ENCODE assay signal across 19 cellular contexts in genomic region chr9:124366476-124367220, GRCh38. TPM values are rescaled to one million over a fixed set of nuclear protein-coding genes. Genes with fewer than 3 reads are reported as not detected.
DNase-seq lines count a peak whose midpoint lies in the region; ATAC-seq, FAIRE-seq and TF ChIP-seq lines count a peak whose summit lies in the region.
"Had no signal": no experiment of that assay in that cellular context is flagged by ENCODE, and none has a peak within 500 bp of the region (broad histone marks: within the 10 kb centered on the region; RNA-seq: fewer than 3 reads in every experiment).

No MANE protein-coding gene starts in this region.

- peak overlapping the region; percentile 32 for H3K27ac Mint-ChIP-seq in Calu3 (ENCODE audit: unreplicated experiment)
- H3K27ac Mint-ChIP-seq: activated CD4-positive, alpha-beta T cell treated with anti-CD3 and anti-CD28 coated beads, Interleukin-2, amount 10 ng/mL, durations not matched to agents 7 days and 5 days; activated T-helper 2 cell treated with anti-CD3 and anti-CD28 coated beads, Interferon-gamma antibody, Interleukin-2, Interleukin-4, amounts not matched to agents 10 μg/mL and 5 μg/mL and 100 μg/mL, durations not matched to agents 14 hours and 24 hours and 36 hours; T-helper 2 cell treated with Interferon-gamma antibody and Interleukin-4, amounts not matched to agents 5 μg/mL and 100 μg/mL, for 36 hours had no signal

- peaks cover 9% of the 10 kb centered on the region for H3K36me3 Mint-ChIP-seq in Calu3 (ENCODE audit: insufficient read depth, unreplicated experiment)

- no peak overlapping the region for H2AK9ac ChIP-seq in IMR-90 (replicated peaks; ENCODE audit: low read depth, low read length, poor library complexity)

- dilution Hi-C loops in IMR-90 (cut with HindIII; ENCODE audit: low sequenced_read_pairs, unreplicated experiment) = no loop called here

- H4K8ac ChIP-seq in IMR-90 (ENCODE audit: low read depth in 2 of 2, low read length in 2 of 2) = no peak overlapping the region

- no peak overlapping the region for H4K91ac ChIP-seq in IMR-90 (ENCODE audit: insufficient read depth, low read depth, low read length)

- H3K27me3 ChIP-seq in IMR-90 (ENCODE audit: control insufficient read depth, insufficient read depth, low read length) (no peaks in the 10 kb centered on the region), bronchial epithelial cell (ENCODE audit: control insufficient read depth, insufficient read depth, low read length) (no peaks in the 10 kb centered on the region), upper lobe of left lung (no peaks in the 10 kb centered on the region)
- H3K27me3 ChIP-seq: ovary, suprapubic skin had no signal

- H3K9me3 ChIP-seq in IMR-90 (ENCODE audit: control insufficient read depth, insufficient read depth, low read length) = no peaks in the 10 kb centered on the region
- H3K9me3 ChIP-seq in upper lobe of left lung = no peaks in the 10 kb centered on the region
- H3K9me3 ChIP-seq: ovary, suprapubic skin had no signal

- H3K9me3 Mint-ChIP-seq in Calu3 (ENCODE audit: low read depth, unreplicated experiment) = no peaks in the 10 kb centered on the region
- H3K9me3 Mint-ChIP-seq: activated CD4-positive, alpha-beta T cell treated with anti-CD3 and anti-CD28 coated beads, Interleukin-2, amount 10 ng/mL, durations not matched to agents 7 days and 5 days; activated T-helper 2 cell treated with anti-CD3 and anti-CD28 coated beads, Interferon-gamma antibody, Interleukin-2, Interleukin-4, amounts not matched to agents 10 μg/mL and 5 μg/mL and 100 μg/mL, durations not matched to agents 14 hours and 24 hours and 36 hours; brain; T-helper 2 cell treated with Interferon-gamma antibody and Interleukin-4, amounts not matched to agents 5 μg/mL and 100 μg/mL, for 36 hours had no signal

- H3K27ac ChIP-seq in IMR-90 (ENCODE audit: insufficient read depth, low read length) (no peak overlapping the region), upper lobe of left lung (no peak overlapping the region)
- H3K27ac ChIP-seq: C4-2B, ovary, suprapubic skin had no signal

- no peak overlapping the region for H2AFZ ChIP-seq in IMR-90 (replicated peaks; ENCODE audit: low read length, poor library complexity)

- no peak overlapping the region for H2BK20ac ChIP-seq in IMR-90 (ENCODE audit: low read depth, low read length)

- CTCF ChIA-PET in Calu3 (lab: Charles Lee) (interaction anchor here (0.7 kb wide), 1 partner anchor 45 kb away, joined by 3 read pairs; no protein-coding TSS in a partner anchor), IMR-90 (lab: Yijun Ruan, JAX) (interaction anchor here (1.0 kb wide), 1 partner anchor 10 kb away, joined by 4 read pairs; no protein-coding TSS in a partner anchor)

- in situ Hi-C loops in IMR-90 (cut with MboI; ENCODE audit: low sequenced_read_pairs) = no loop called here

- no peak overlapping the region for H4K5ac ChIP-seq in IMR-90 (ENCODE audit: low read depth, low read length)

- H3K4me3 ChIP-seq in IMR-90 (ENCODE audit: insufficient read depth, low read depth, low read length) (no peak overlapping the region), bronchial epithelial cell (ENCODE audit: low read depth, low read length) (no peak overlapping the region), upper lobe of left lung (no peak overlapping the region)
- H3K4me3 ChIP-seq: ovary, suprapubic skin had no signal

- peak overlapping the region; percentile 37; the same call in 1 of the 2 replicates for H3K4me2 ChIP-seq in IMR-90 (ENCODE audit: low read depth, low read length)

- WGBS in IMR-90 (ENCODE audit: extremely low coverage in 2 of 2, insufficient read length in 1 of 2), 2 experiments = 87% methylated on average over 5 of the region's 10 CpGs; no CpG with 5 or more reads in 1 of the 2 experiments
- 84 to 87% methylated on average over 10 of the region's 10 CpGs for WGBS in upper lobe of left lung, 2 donors

- H3K23ac ChIP-seq in IMR-90 (ENCODE audit: low read depth, low read length) = no peak overlapping the region

- no peak overlapping the region for H3K4me3 Mint-ChIP-seq in Calu3 (ENCODE audit: low read depth, unreplicated experiment)
- H3K4me3 Mint-ChIP-seq: activated CD4-positive, alpha-beta T cell treated with anti-CD3 and anti-CD28 coated beads, Interleukin-2, amount 10 ng/mL, durations not matched to agents 7 days and 5 days; brain; T-helper 2 cell treated with Interferon-gamma antibody and Interleukin-4, amounts not matched to agents 5 μg/mL and 100 μg/mL, for 36 hours had no signal

- DNase-seq in Calu3 = no peak
- peak; percentile 82 for DNase-seq in IMR-90
- DNase-seq in bronchial epithelial cell (ENCODE audit: low read depth) = peak; percentile 89
- peak; percentile 54 for DNase-seq in non-pigmented ciliary epithelial cell (ENCODE audit: low read depth)
- DNase-seq in NCI-H748 (lab: John Stamatoyannopoulos, UW; ENCODE audit: unreplicated experiment) = no peak
- no peak for DNase-seq in upper lobe of left lung
- no peak for DNase-seq in NOMO-1 treated with DMSO at 0.1 percent for 48 hours (lab: John Stamatoyannopoulos, UW; ENCODE audit: unreplicated experiment)
- DNase-seq: activated CD4-positive, alpha-beta T cell treated with anti-CD3 and anti-CD28 coated beads, Interleukin-2, amount 10 ng/mL, durations not matched to agents 7 days and 5 days; effector memory CD4-positive, alpha-beta T cell; midbrain; MM.1S; NCI-H2029 treated with DMSO at 0.1 percent for 48 hours; NCI-H774; ovary had no signal

- no peak for FAIRE-seq in bronchial epithelial cell (lab: Jason Lieb, UNC)

- POLR2A ChIA-PET in IMR-90 (lab: Charles Lee; ENCODE audit: unreplicated experiment) = no interaction called here

- H2BK120ac ChIP-seq in IMR-90 (ENCODE audit: low read depth, low read length) = no peak overlapping the region

- no peak overlapping the region for H3K9ac ChIP-seq in IMR-90 (ENCODE audit: low read depth, low read length)

- H2BK5ac ChIP-seq in IMR-90 (ENCODE audit: low read depth, low read length, poor library complexity, severe bottlenecking) = no peak overlapping the region

- no peaks in the 10 kb centered on the region for H3K27me3 Mint-ChIP-seq in Calu3 (ENCODE audit: unreplicated experiment)
- H3K27me3 Mint-ChIP-seq: activated CD4-positive, alpha-beta T cell treated with anti-CD3 and anti-CD28 coated beads, Interleukin-2, amount 10 ng/mL, durations not matched to agents 7 days and 5 days; brain had no signal

- 0 out of 2 replicates have a peak overlapping the region, but pooled peaks have one; percentile 11 for H2AK5ac ChIP-seq in IMR-90 (ENCODE audit: low read depth, low read length)

- H3K4me1 Mint-ChIP-seq in Calu3 (ENCODE audit: low read depth, unreplicated experiment) = peaks cover 52% of the 10 kb centered on the region

- H3K56ac ChIP-seq in IMR-90 (ENCODE audit: extremely low read depth, insufficient read depth, low read length) = no peak overlapping the region

- no peak for TF ChIP-seq EP300 in upper lobe of left lung (IDR thresholded peaks at IDR 0.05)

- TF ChIP-seq POLR2A in IMR-90 (IDR thresholded peaks at IDR 0.05; ENCODE audit: low read depth, low read length) (no peak), upper lobe of left lung (IDR thresholded peaks at IDR 0.05) (no peak)

- H3K79me1 ChIP-seq in IMR-90 (ENCODE audit: low read depth in 1 of 2, low read length in 2 of 2) = peaks cover 36 to 89% of the 10 kb centered on the region in 2 experiments

- intact Hi-C loops in Calu3 (cut with micrococcal nuclease; ENCODE audit: unreplicated experiment) (no loop called here), IMR-90 (cut with micrococcal nuclease) (no loop called here)

- ATAC-seq in IMR-90 (ENCODE audit: low read depth) (peak; percentile 81), upper lobe of left lung (ENCODE audit: low FRiP score in 2 of 2) (no peak)

- H3K18ac ChIP-seq in IMR-90 (ENCODE audit: low read depth, low read length) = no peak overlapping the region

- peaks cover 82% of the 10 kb centered on the region for H4K20me1 ChIP-seq in IMR-90 (ENCODE audit: insufficient read depth, low read length)

- H2BK15ac ChIP-seq in IMR-90 (ENCODE audit: low read depth, low read length) = no peak overlapping the region

- H3K14ac ChIP-seq in IMR-90 (replicated peaks; ENCODE audit: low read depth, low read length) = no peak overlapping the region

- H3K36me3 ChIP-seq in IMR-90 (ENCODE audit: control insufficient read depth, insufficient read depth, low read length) = peaks cover 7% of the 10 kb centered on the region
- peaks cover 1% of the 10 kb centered on the region for H3K36me3 ChIP-seq in bronchial epithelial cell (ENCODE audit: control insufficient read depth, insufficient read depth, low read length)
- H3K36me3 ChIP-seq in upper lobe of left lung = no peaks in the 10 kb centered on the region
- H3K36me3 ChIP-seq: ovary had no signal

- BruUV-seq in Calu3 (replicated peaks; lab: Mats Ljungman, UMichigan) = no TSS peak
- no TSS peak for BruUV-seq in IMR-90 (replicated peaks; lab: Mats Ljungman, UMichigan)

- H3K9me1 ChIP-seq in IMR-90 (ENCODE audit: insufficient read depth, low read length) = peaks cover 41% of the 10 kb centered on the region

- no peak for TF ChIP-seq RAD21 in IMR-90 (IDR thresholded peaks at IDR 0.05; ENCODE audit: low read length)

- H3K4me1 ChIP-seq in IMR-90 (ENCODE audit: control insufficient read depth, insufficient read depth, low read length) = peaks cover 16% of the 10 kb centered on the region
- peaks cover 0 to 5% (median 0%) of the 10 kb centered on the region in 4 donors for H3K4me1 ChIP-seq in upper lobe of left lung

- H3K4ac ChIP-seq in IMR-90 (ENCODE audit: low read depth, low read length) = no peak overlapping the region

- TF ChIP-seq CTCF in Calu3 (IDR thresholded peaks at IDR 0.05; ENCODE audit: unreplicated experiment) (no peak), IMR-90 (conservative IDR thresholded peaks at IDR 0.05; ENCODE audit: low read depth, low read length) (no peak), bronchial epithelial cell (IDR thresholded peaks at IDR 0.05; ENCODE audit: insufficient read depth, low read length, severe bottlenecking) (no peak), upper lobe of left lung (IDR thresholded peaks at IDR 0.05) (no peak)

TF ChIP-seq in IMR-90, 13 proteins besides CTCF, POLR2A, EP300 and RAD21:
- peak; percentile 77 for TF ChIP-seq FOS (IDR thresholded peaks at IDR 0.05; ENCODE audit: low read depth, low read length)
- TF ChIP-seq CEBPB (IDR thresholded peaks at IDR 0.05; ENCODE audit: low read depth, low read length) = peak; percentile 87
- TF ChIP-seq RFX5 (IDR thresholded peaks at IDR 0.05; ENCODE audit: low read depth, low read length) = no peak

RNA-seq across cellular contexts. Expression of gene PSMB7, which starts 48.6 kb away (rescaled TPM):
- total RNA-seq in Calu3 (2022) (137 and 148 TPM in 2 replicates), IMR-90 (2012; rRNA removed) (369 and 430 TPM in 2 replicates), bronchial epithelial cell (275 and 335 TPM in 2 replicates), upper lobe of left lung (100 to 1,000 TPM in 2 of 6 donors, 10 to 100 TPM in 4; 17.8 to 112 (median 87.1) TPM)
- polyA plus RNA-seq in IMR-90 (2012; rRNA removed) = 318 and 340 TPM in 2 replicates
- 154 and 232 TPM in 2 replicates for polyA plus RNA-seq in IMR-90 (2012; cell fraction: cytosol; rRNA removed)
- 50.0 and 129 TPM in 2 replicates for polyA plus RNA-seq in IMR-90 (2012; cell fraction: nucleus; rRNA removed; ENCODE audit: low replicate concordance)

Comparison
In these comparisons a context has a peak if more than half of its experiments do, and no peak if none do; other contexts are left out.
1. DNase-seq: peak in IMR-90 (single experiment), bronchial epithelial cell (single experiment) and non-pigmented ciliary epithelial cell (single experiment); none in Calu3 (single experiment), NCI-H748 (single experiment), upper lobe of left lung (0 of 2) and NOMO-1 treated with DMSO at 0.1 percent for 48 hours (single experiment).